Comparison of ENCODE assay signal across 8 cellular contexts in the genomic region with DNA sequence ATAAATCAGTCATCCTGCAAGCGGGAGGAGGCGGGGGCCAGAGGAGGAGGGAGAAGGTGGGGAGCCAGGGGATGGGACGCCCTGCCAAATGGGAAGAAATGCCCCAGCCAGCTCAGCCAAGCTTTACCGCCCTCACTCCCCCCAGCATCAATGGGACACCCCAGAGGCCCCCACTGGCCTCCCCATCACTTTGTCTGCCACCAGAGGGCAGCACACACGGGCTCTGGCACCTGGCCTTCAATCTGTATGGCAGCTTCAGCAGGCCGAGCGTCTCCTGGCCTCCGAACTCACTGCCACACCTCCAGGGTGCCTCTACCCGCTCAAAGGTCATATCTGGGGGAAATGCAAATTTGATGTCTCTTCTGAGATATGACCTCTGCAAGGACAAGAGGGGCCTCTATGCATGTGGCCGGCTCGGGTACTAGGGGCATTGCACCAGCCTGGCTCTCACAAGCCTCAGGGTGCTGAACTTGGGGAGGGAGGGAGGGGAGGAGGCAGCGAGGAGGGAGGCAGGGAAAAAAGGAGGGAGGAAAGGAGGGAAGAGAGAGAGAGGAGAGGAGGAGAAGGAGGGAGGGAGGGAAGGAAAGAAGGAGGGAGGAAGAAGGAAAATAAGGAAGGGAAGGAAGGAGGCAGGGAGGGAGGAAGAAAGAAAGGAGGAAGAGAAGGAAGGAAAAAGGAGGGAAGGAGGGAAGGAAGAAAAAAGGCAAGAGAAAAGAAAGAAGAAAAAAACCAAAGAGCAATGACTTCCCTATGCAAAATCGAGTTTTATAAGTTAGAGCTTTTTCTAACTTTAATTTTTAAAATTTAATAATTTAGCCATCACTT. TPM values are rescaled to one million over a fixed set of nuclear protein-coding genes. Genes with fewer than 3 reads are reported as not detected.
DNase-seq lines count a peak whose midpoint lies in the region; ATAC-seq and TF ChIP-seq lines count a peak whose summit lies in the region.

No MANE protein-coding gene starts in this region.

- ATAC-seq in SK-N-SH treated with all-trans-retinoic acid at 6 μM for 48 hours (peak; percentile 89), heart left ventricle (peak; percentile 58 to 74 (median 67)), sciatic nerve (peak; percentile 70), HG03378 (IDR thresholded peaks at IDR 0.05; ENCODE audit: unreplicated experiment) (no peak)
- ATAC-seq in activated naive CD4-positive, alpha-beta T cell treated with anti-CD3 and anti-CD28 coated beads, Interleukin-2, amount 50 U/mL, for 72 hours: peak; percentile 81 to 93

- no peak overlapping the region for H3K27ac ChIP-seq in heart left ventricle

- peaks cover 0 to 9% (median 0%) of the 10 kb centered on the region in 12 donors for H3K4me1 ChIP-seq in heart left ventricle

- H3K27me3 ChIP-seq in heart left ventricle: peaks cover 6 to 69% (median 26%) of the 10 kb centered on the region in 9 donors

- H3K36me3 Mint-ChIP-seq in activated naive CD4-positive, alpha-beta T cell treated with anti-CD3 and anti-CD28 coated beads, Interleukin-2, amount 50 U/mL, for 72 hours: no peaks in the 10 kb centered on the region

- intact Hi-C loops in heart left ventricle (cut with DNase I) (loop anchor here in 5 of 10 donors (10.0 kb wide), 4 partner anchors 63 to 473 kb away; no protein-coding TSS in a partner anchor), sciatic nerve (cut with DNase I) (no loop called here)

- no peaks in the 10 kb centered on the region for H3K36me3 ChIP-seq in heart left ventricle

- H3K9me3 Mint-ChIP-seq in activated naive CD4-positive, alpha-beta T cell treated with anti-CD3 and anti-CD28 coated beads, Interleukin-2, amount 50 U/mL, for 72 hours: no peaks in the 10 kb centered on the region

- no peak for TF ChIP-seq POLR2A in heart left ventricle (IDR thresholded peaks at IDR 0.05)

- no peaks in the 10 kb centered on the region for H3K9me3 ChIP-seq in heart left ventricle

- no peak overlapping the region for H3K27ac Mint-ChIP-seq in activated naive CD4-positive, alpha-beta T cell treated with anti-CD3 and anti-CD28 coated beads, Interleukin-2, amount 50 U/mL, for 72 hours

- 16 to 27% (median 19%) methylated on average over 11 to 13 of the region's 13 CpGs for WGBS in heart left ventricle, 4 donors

- peak; percentile 47 to 76 (median 58) for TF ChIP-seq CTCF in heart left ventricle (IDR thresholded peaks at IDR 0.05)

- H3K4me3 ChIP-seq in heart left ventricle: no peak overlapping the region

- peak; percentile 51 for DNase-seq in NCI-H2171 treated with DMSO at 0.1 percent for 48 hours (lab: John Stamatoyannopoulos, UW)
- no peak for DNase-seq in NCI-H2171 (lab: John Stamatoyannopoulos, UW)
- DNase-seq in HT-29 (ENCODE audit: low spot score): peak; percentile 73
- peak in 1 of 2 donors; percentile 78 for DNase-seq in activated naive CD4-positive, alpha-beta T cell treated with anti-CD3 and anti-CD28 coated beads, Interleukin-2, amount 50 U/mL, for 72 hours (ENCODE audit: low spot score in 2 of 2)
- peak; percentile 20 to 79 (median 45) for DNase-seq in heart left ventricle
- DNase-seq in sciatic nerve (ENCODE audit: low spot score): peak; percentile 70

TF ChIP-seq in SK-N-SH treated with all-trans-retinoic acid at 6 μM for 48 hours, 23 proteins besides CTCF, POLR2A, EP300 and RAD21:
- TF ChIP-seq SNAI2 (CRISPR knock-in tag; IDR thresholded peaks at IDR 0.05): no peak
- TF ChIP-seq, protein P1, sequence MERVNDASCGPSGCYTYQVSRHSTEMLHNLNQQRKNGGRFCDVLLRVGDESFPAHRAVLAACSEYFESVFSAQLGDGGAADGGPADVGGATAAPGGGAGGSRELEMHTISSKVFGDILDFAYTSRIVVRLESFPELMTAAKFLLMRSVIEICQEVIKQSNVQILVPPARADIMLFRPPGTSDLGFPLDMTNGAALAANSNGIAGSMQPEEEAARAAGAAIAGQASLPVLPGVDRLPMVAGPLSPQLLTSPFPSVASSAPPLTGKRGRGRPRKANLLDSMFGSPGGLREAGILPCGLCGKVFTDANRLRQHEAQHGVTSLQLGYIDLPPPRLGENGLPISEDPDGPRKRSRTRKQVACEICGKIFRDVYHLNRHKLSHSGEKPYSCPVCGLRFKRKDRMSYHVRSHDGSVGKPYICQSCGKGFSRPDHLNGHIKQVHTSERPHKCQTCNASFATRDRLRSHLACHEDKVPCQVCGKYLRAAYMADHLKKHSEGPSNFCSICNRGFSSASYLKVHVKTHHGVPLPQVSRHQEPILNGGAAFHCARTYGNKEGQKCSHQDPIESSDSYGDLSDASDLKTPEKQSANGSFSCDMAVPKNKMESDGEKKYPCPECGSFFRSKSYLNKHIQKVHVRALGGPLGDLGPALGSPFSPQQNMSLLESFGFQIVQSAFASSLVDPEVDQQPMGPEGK (CRISPR knock-in tag; IDR thresholded peaks at IDR 0.05; ENCODE audit: borderline replicate concordance): peak; percentile 72; the same call in 1 of the 2 replicates

RNA-seq across cellular contexts. Expression of a gene that starts 0.7 kb away (rescaled TPM):
- not detected in 2 replicates for total RNA-seq in HT-29 (2014; rRNA removed; shearing (Covaris generic))
- under 1 TPM in 1 of 2 donors, not detected in 1; 0.48 TPM for total RNA-seq in activated naive CD4-positive, alpha-beta T cell treated with anti-CD3 and anti-CD28 coated beads, Interleukin-2, amount 50 U/mL, for 72 hours
- total RNA-seq in heart left ventricle (under 1 TPM in 3 of 9 donors, not detected in 6; 0.31 to 0.39 (median 0.32) TPM), sciatic nerve (not detected)
- polyA plus RNA-seq in heart left ventricle: under 1 TPM; 0.06 to 0.11 TPM

RNA-seq across cellular contexts. Expression of a gene that starts 33.4 kb away (rescaled TPM):
- total RNA-seq in HT-29 (2014; rRNA removed; shearing (Covaris generic)): 13.7 and 16.5 TPM in 2 replicates
- total RNA-seq in activated naive CD4-positive, alpha-beta T cell treated with anti-CD3 and anti-CD28 coated beads, Interleukin-2, amount 50 U/mL, for 72 hours: 10 to 100 TPM; 38.7 to 43.8 TPM
- 10 to 100 TPM; 34.4 to 87.6 (median 55.9) TPM for total RNA-seq in heart left ventricle
- 10 to 100 TPM; 16.2 to 19.8 TPM for polyA plus RNA-seq in heart left ventricle
- total RNA-seq in sciatic nerve: 71.5 TPM

RNA-seq across cellular contexts. Expression of a gene that starts 53.0 kb away (rescaled TPM):
- total RNA-seq in HT-29 (2014; rRNA removed; shearing (Covaris generic)): 136 and 159 TPM in 2 replicates
- 100 to 1,000 TPM; 104 to 194 TPM for total RNA-seq in activated naive CD4-positive, alpha-beta T cell treated with anti-CD3 and anti-CD28 coated beads, Interleukin-2, amount 50 U/mL, for 72 hours
- total RNA-seq in heart left ventricle (10 to 100 TPM; 22.9 to 45.8 (median 34.5) TPM), sciatic nerve (45.2 TPM)
- 10 to 100 TPM; 46.7 to 51.7 TPM for polyA plus RNA-seq in heart left ventricle
